ENCODE assay signal across 8 cellular contexts in the genomic region with DNA sequence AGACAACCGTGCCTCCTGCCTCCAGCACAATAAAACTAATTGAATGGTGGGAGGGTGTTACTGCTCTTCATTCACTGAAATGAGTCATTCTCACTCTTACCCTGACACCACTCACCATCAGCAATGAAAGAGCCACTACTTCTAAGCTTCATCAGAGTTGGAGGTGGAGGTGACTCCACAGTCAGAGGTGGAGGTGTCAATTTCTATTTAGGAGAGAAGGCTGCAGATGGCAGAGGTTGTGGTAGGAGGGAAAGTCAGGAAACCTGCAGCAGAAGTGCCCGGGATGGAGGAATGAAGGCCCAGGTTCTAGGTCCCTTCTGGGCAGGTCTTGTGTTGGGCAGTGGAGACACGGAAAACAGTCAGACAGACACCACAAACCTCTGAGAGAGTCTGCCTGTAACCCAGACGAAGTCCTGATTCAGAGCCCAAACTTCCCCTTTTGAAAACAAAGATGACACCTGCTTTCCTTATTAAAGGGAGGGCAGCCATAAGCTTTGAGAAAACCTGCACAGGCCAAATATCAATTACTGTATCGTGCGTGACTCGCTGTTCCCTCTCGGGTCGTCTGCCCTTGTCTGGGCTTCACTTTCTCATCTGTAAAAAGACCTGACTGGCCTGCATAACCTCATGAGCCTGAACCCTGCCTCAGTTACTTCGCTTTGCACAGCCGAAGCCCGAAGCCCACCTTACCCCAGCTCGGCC. TPM values are rescaled to one million over a fixed set of nuclear protein-coding genes. Genes with fewer than 3 reads are reported as not detected.
DNase-seq lines count a peak whose midpoint lies in the region; ATAC-seq, FAIRE-seq and TF ChIP-seq lines count a peak whose summit lies in the region.

No MANE protein-coding gene starts in this region.

- peaks cover 7% of the 10 kb centered on the region for H3K23me2 ChIP-seq in H1 (ENCODE audit: low read depth, low read length)

- no peak for TF ChIP-seq RAD21 in H1 (IDR thresholded peaks at IDR 0.05 in 1 of 2, conservative IDR thresholded peaks at IDR 0.05 in 1 of 2; ENCODE audit: low read depth in 2 of 2, low read length in 2 of 2)

- peak overlapping the region; percentile 71 to 78 for H3K4me2 ChIP-seq in H1 (ENCODE audit: insufficient read depth in 1 of 2, low read depth in 2 of 2, low read length in 2 of 2)

- H4K91ac ChIP-seq in H1 (replicated peaks; ENCODE audit: insufficient read length, low read length) = no peak overlapping the region

- H3K18ac ChIP-seq in H1 (ENCODE audit: extremely low read depth, low read length) = no peak overlapping the region

- H3K27ac Mint-ChIP-seq in neural crest cell (ENCODE audit: unreplicated experiment) = no peak overlapping the region

- peak overlapping the region; percentile 73; the same call in 1 of the 2 replicates for H2BK5ac ChIP-seq in H1 (ENCODE audit: low read depth, low read length)

- TF ChIP-seq EP300 in H1 (IDR thresholded peaks at IDR 0.05; ENCODE audit: borderline replicate concordance in 1 of 2, low read depth in 2 of 2, low read length in 2 of 2) = no peak

- H3K27ac ChIP-seq in heart left ventricle (peak overlapping the region in 11 of 12 donors; percentile 45 to 89 (median 72)), H1 (ENCODE audit: low read depth, low read length) (no peak overlapping the region)

- WGBS in heart left ventricle, 4 donors = 8 to 14% (median 11%) methylated on average over 9 to 13 of the region's 13 CpGs
- WGBS in H1 (ENCODE audit: extremely low coverage in 1 of 2, insufficient coverage in 1 of 2, insufficient read length in 1 of 2, insufficient replicate concordance in 2 of 2, low coverage in 1 of 2, low lambda C conversion rate in 2 of 2, missing lambda C conversion rate in 1 of 2), 2 experiments = 23% methylated on average over 13 of the region's 13 CpGs; no CpG with 5 or more reads in 1 of the 2 experiments

- no peaks in the 10 kb centered on the region for H3K9me3 ChIP-seq in heart left ventricle
- H3K9me3 ChIP-seq in H1 (ENCODE audit: insufficient read depth in 2 of 2, low read depth in 1 of 2, low read length in 1 of 2) = no peaks in the 10 kb centered on the region

- H3K23ac ChIP-seq in H1 (ENCODE audit: insufficient read length) = no peak overlapping the region

- peak overlapping the region; percentile 98 for H3K4me3 Mint-ChIP-seq in neural crest cell

- TF ChIP-seq CTCF in heart left ventricle (IDR thresholded peaks at IDR 0.05) = no peak
- TF ChIP-seq CTCF in H1 (IDR thresholded peaks at IDR 0.05; ENCODE audit: control extremely low read depth in 1 of 3, insufficient read depth in 1 of 3, low read depth in 1 of 3, low read length in 3 of 3) = no peak
- no peak for TF ChIP-seq CTCF in neural crest cell (conservative IDR thresholded peaks at IDR 0.05)

- no peak overlapping the region for H2BK120ac ChIP-seq in H1 (replicated peaks; ENCODE audit: low read depth, low read length)

- no peak overlapping the region for H2BK15ac ChIP-seq in H1 (ENCODE audit: low read length)

- TF ChIP-seq POLR2A in heart left ventricle (IDR thresholded peaks at IDR 0.05) (no peak), H1 (IDR thresholded peaks at IDR 0.05; ENCODE audit: control extremely low read depth in 1 of 2, low read depth in 2 of 2, low read length in 2 of 2) (no peak)

- peaks cover 3% of the 10 kb centered on the region; the same call in 1 of the 2 replicates for H3K79me1 ChIP-seq in H1 (ENCODE audit: low read depth, low read length)

- FAIRE-seq in H1 (lab: Jason Lieb, UNC) = no peak

- H4K20me1 ChIP-seq in H1 (replicated peaks in 1 of 2; ENCODE audit: control insufficient read depth in 1 of 2, insufficient read depth in 2 of 2, low read length in 2 of 2) = peaks cover 4 to 5% of the 10 kb centered on the region in 2 experiments

- no peak overlapping the region for H3K56ac ChIP-seq in H1 (replicated peaks; ENCODE audit: insufficient read length, low read depth, low read length)

- H3K4ac ChIP-seq in H1 (replicated peaks; ENCODE audit: insufficient read length, low read depth, low read length) = no peak overlapping the region

- no peaks in the 10 kb centered on the region for H3K36me3 ChIP-seq in heart left ventricle
- H3K36me3 ChIP-seq in H1 (ENCODE audit: control insufficient read depth in 2 of 4, insufficient read depth in 4 of 4, low read length in 3 of 4) = no peaks in the 10 kb centered on the region

- POLR2A ChIA-PET in H1 (lab: Charles Lee; ENCODE audit: partially characterized antibody) = interaction anchor here (0.8 to 1.6 kb wide), 7 partner anchors 13 to 200 kb away, joined by 3 to 7 read pairs (median 3); no protein-coding TSS in a partner anchor

- H2AK5ac ChIP-seq in H1 (ENCODE audit: low read depth, low read length) = no peak overlapping the region

- H3K4me3 ChIP-seq in heart left ventricle (peak overlapping the region; percentile 72 to 95 (median 88)), H1 (ENCODE audit: extremely low read depth in 1 of 4, insufficient read depth in 2 of 4, low read depth in 3 of 4, low read length in 4 of 4) (peak overlapping the region; percentile 79 to 95 (median 86))

- peaks cover 0 to 52% (median 32%) of the 10 kb centered on the region in 12 donors for H3K4me1 ChIP-seq in heart left ventricle
- peaks cover 0 to 4% (median 3%) of the 10 kb centered on the region in 4 experiments for H3K4me1 ChIP-seq in H1 (replicated peaks in 1 of 4; ENCODE audit: control insufficient read depth in 3 of 4, insufficient read depth in 4 of 4, low read length in 3 of 4)

- peak overlapping the region; percentile 92; the same call in 1 of the 2 replicates for H4K8ac ChIP-seq in H1 (ENCODE audit: extremely low read depth, insufficient read depth, low read length)

- no peaks in the 10 kb centered on the region for H3K27me3 Mint-ChIP-seq in neural crest cell (ENCODE audit: low read depth)

- H3K9me3 Mint-ChIP-seq in neural crest cell = no peaks in the 10 kb centered on the region

- CTCF ChIA-PET in H1 (lab: Charles Lee; ENCODE audit: partially characterized antibody) = interaction anchor here (0.6 to 1.7 kb wide), 10 partner anchors 10 to 254 kb away, joined by 3 to 5 read pairs (median 4); no protein-coding TSS in a partner anchor

- no peak overlapping the region for H3K14ac ChIP-seq in H1 (ENCODE audit: insufficient read length)

- no peak overlapping the region for H2BK20ac ChIP-seq in H1 (ENCODE audit: low read length)

- peaks cover 55% of the 10 kb centered on the region for H3K4me1 Mint-ChIP-seq in neural crest cell

- H2BK12ac ChIP-seq in H1 (ENCODE audit: low read depth, low read length) = no peak overlapping the region

- peak overlapping the region; percentile 35 to 84 (median 71); a peak in 6 of 7 replicates for H3K9ac ChIP-seq in H1 (replicated peaks in 1 of 4; ENCODE audit: extremely low read depth in 1 of 4, low read depth in 3 of 4, low read length in 3 of 4)

- intact Hi-C loops in heart left ventricle (cut with DNase I) (loop anchor here in 9 of 10 donors (2.0 to 10.0 kb wide), 11 partner anchors 46 to 683 kb away; partner anchors contain the start of genes DRC3 (in 3 of the 9), TOM1L2 (in 3 of the 9) and RAI1 (in 2 of the 9)), left ventricle myocardium superior (cut with micrococcal nuclease) (loop anchor here (10.0 kb wide), 1 partner anchor 63 kb away; the partner anchor contains the start of genes DRC3 and TOM1L2)

- H3K36me3 Mint-ChIP-seq in neural crest cell (ENCODE audit: low read depth) = no peaks in the 10 kb centered on the region

- ATAC-seq in heart left ventricle (no peak), left ventricle myocardium superior (no peak), HG02610 (IDR thresholded peaks at IDR 0.05; ENCODE audit: unreplicated experiment) (no peak)

- DNase-seq in heart left ventricle (no peak), left ventricle myocardium superior (no peak), SW480 (ENCODE audit: low spot score) (peak; percentile 30), H1 (ENCODE audit: low read depth in 1 of 2, low spot score in 2 of 2) (no peak), neural crest cell (ENCODE audit: low read depth, low spot score) (no peak), occipital lobe (lab: John Stamatoyannopoulos, UW) (no peak), NCI-H82 (lab: John Stamatoyannopoulos, UW) (no peak)

- H2AFZ ChIP-seq in H1 (ENCODE audit: low read length) = peak overlapping the region; percentile 89; the same call in 1 of the 2 replicates

- no peak overlapping the region for H4K5ac ChIP-seq in H1 (ENCODE audit: insufficient read length, low read depth, low read length)

- no peaks in the 10 kb centered on the region for H3K27me3 ChIP-seq in heart left ventricle
- H3K27me3 ChIP-seq in H1 (replicated peaks in 1 of 4; ENCODE audit: control insufficient read depth in 3 of 4, extremely low read depth in 1 of 4, insufficient read depth in 3 of 4, low read length in 3 of 4) = peaks cover 0 to 6% (median 3%) of the 10 kb centered on the region in 4 experiments; a peak in 2 of 7 replicates

- peaks cover 0 to 20% of the 10 kb centered on the region in 2 experiments; a peak in 1 of 4 replicates for H3K79me2 ChIP-seq in H1 (ENCODE audit: control insufficient read depth in 1 of 2, insufficient read depth in 2 of 2, low read length in 2 of 2)

RNA-seq across cellular contexts. Expression of gene ATPAF2, which starts 0.7 kb away (rescaled TPM):
- total RNA-seq in heart left ventricle (10 to 100 TPM; 25.6 to 46.2 (median 37.6) TPM), left ventricle myocardium superior (37.0 TPM), neural crest cell (20.3 and 23.1 TPM in 2 replicates), occipital lobe (27.6 TPM)
- polyA plus RNA-seq in heart left ventricle (10 to 100 TPM; 29.6 to 51.4 TPM), H1 (2011; rRNA removed) (19.6 and 28.3 TPM in 2 replicates)
- 22.9 and 23.3 TPM in 2 replicates for total RNA-seq in H1 (2021; fragmentation: NEBNext Ultra II Directional; extraction: Animal tissue kit (Norgen Biotek cat#: 25700))
- polyA plus RNA-seq in H1 (2011; cell fraction: cytosol; rRNA removed) = 19.4 TPM
- 37.4 TPM for polyA plus RNA-seq in H1 (2011; cell fraction: nucleus; rRNA removed)
- 11.7 to 18.7 TPM (median 17.3 TPM) in 4 replicates for polyA plus RNA-seq in H1 (2012, experiment 1 of 2)
- polyA plus RNA-seq in H1 (2012, experiment 2 of 2) = 40.0 TPM
- polyA plus RNA-seq in H1 (2013, experiment 1 of 2) = 13.9 TPM
- polyA plus RNA-seq in H1 (2013, experiment 2 of 2) = 14.8 TPM
- 19.0 and 20.4 TPM in 2 replicates for polyA minus RNA-seq in H1 (2011; rRNA and poly(A)+ RNA removed)
- 14.2 TPM for polyA minus RNA-seq in H1 (2011; cell fraction: cytosol; rRNA and poly(A)+ RNA removed)
- polyA minus RNA-seq in H1 (2011; cell fraction: nucleus; rRNA and poly(A)+ RNA removed) = 18.3 TPM

RNA-seq across cellular contexts. Expression of gene GID4, which starts 0.9 kb away (rescaled TPM):
- total RNA-seq in heart left ventricle = 10 to 100 TPM; 15.3 to 27.7 (median 18.2) TPM
- polyA plus RNA-seq in heart left ventricle = 10 to 100 TPM in 1 of 2 donors, 1 to 10 TPM in 1; 8.0 to 19.8 TPM
- 23.5 TPM for total RNA-seq in left ventricle myocardium superior
- 15.0 and 15.2 TPM in 2 replicates for total RNA-seq in H1 (2021; fragmentation: NEBNext Ultra II Directional; extraction: Animal tissue kit (Norgen Biotek cat#: 25700))
- 5.4 and 5.6 TPM in 2 replicates for polyA plus RNA-seq in H1 (2011; rRNA removed)
- polyA plus RNA-seq in H1 (2011; cell fraction: cytosol; rRNA removed) = 6.2 TPM
- 6.3 TPM for polyA plus RNA-seq in H1 (2011; cell fraction: nucleus; rRNA removed)
- polyA plus RNA-seq in H1 (2012, experiment 1 of 2) = 7.2 to 9.3 TPM (median 8.4 TPM) in 4 replicates
- polyA plus RNA-seq in H1 (2012, experiment 2 of 2) = 4.6 TPM
- polyA plus RNA-seq in H1 (2013, experiment 1 of 2) = 5.7 TPM
- 6.2 TPM for polyA plus RNA-seq in H1 (2013, experiment 2 of 2)
- polyA minus RNA-seq in H1 (2011; rRNA and poly(A)+ RNA removed) = 15.1 and 24.7 TPM in 2 replicates
- polyA minus RNA-seq in H1 (2011; cell fraction: cytosol; rRNA and poly(A)+ RNA removed) = 9.4 TPM
- polyA minus RNA-seq in H1 (2011; cell fraction: nucleus; rRNA and poly(A)+ RNA removed) = 13.3 TPM
- total RNA-seq in neural crest cell = 11.8 and 12.2 TPM in 2 replicates
- 9.0 TPM for total RNA-seq in occipital lobe

RNA-seq across cellular contexts. Expression of gene DRG2, which starts 49.4 kb away (rescaled TPM):
- total RNA-seq in heart left ventricle (10 to 100 TPM; 17.5 to 28.8 (median 19.5) TPM), left ventricle myocardium superior (19.4 TPM), neural crest cell (40.3 and 41.5 TPM in 2 replicates), occipital lobe (14.3 TPM)
- polyA plus RNA-seq in heart left ventricle (10 to 100 TPM; 28.0 to 29.0 TPM), H1 (2011; rRNA removed) (47.8 and 57.5 TPM in 2 replicates)
- 44.6 and 50.1 TPM in 2 replicates for total RNA-seq in H1 (2021; fragmentation: NEBNext Ultra II Directional; extraction: Animal tissue kit (Norgen Biotek cat#: 25700))
- polyA plus RNA-seq in H1 (2011; cell fraction: cytosol; rRNA removed) = 53.2 TPM
- polyA plus RNA-seq in H1 (2011; cell fraction: nucleus; rRNA removed) = 84.6 TPM
- polyA plus RNA-seq in H1 (2012, experiment 1 of 2) = 45.5 to 54.2 TPM (median 52.2 TPM) in 4 replicates
- polyA plus RNA-seq in H1 (2012, experiment 2 of 2) = 67.7 TPM
- polyA plus RNA-seq in H1 (2013, experiment 1 of 2) = 29.2 TPM
- polyA plus RNA-seq in H1 (2013, experiment 2 of 2) = 27.1 TPM
- polyA minus RNA-seq in H1 (2011; rRNA and poly(A)+ RNA removed) = 45.4 and 60.9 TPM in 2 replicates
- 29.4 TPM for polyA minus RNA-seq in H1 (2011; cell fraction: cytosol; rRNA and poly(A)+ RNA removed)
- 70.4 TPM for polyA minus RNA-seq in H1 (2011; cell fraction: nucleus; rRNA and poly(A)+ RNA removed)
